ENCODE assay signal across 23 cellular contexts in genomic region chr11:68992743-68993255, GRCh38. TPM values are rescaled to one million over a fixed set of nuclear protein-coding genes. Genes with fewer than 3 reads are reported as not detected.
A peak's percentile ranks its signal among the peaks of the same experiment; 100 is the strongest.
DNase-seq lines count a peak whose midpoint lies in the region; ATAC-seq and TF ChIP-seq lines count a peak whose summit lies in the region.
"Had no signal": no experiment of that assay in that cellular context is flagged by ENCODE, and none has a peak within 500 bp of the region (broad histone marks: within the 10 kb centered on the region; RNA-seq: fewer than 3 reads in every experiment).

No MANE protein-coding gene starts in this region.

- H3K36me3 ChIP-seq in endodermal cell (ENCODE audit: control insufficient read depth, insufficient read depth, low read length): no peaks in the 10 kb centered on the region

- peak; percentile 2 for DNase-seq in activated CD4-positive, alpha-beta memory T cell treated with anti-CD3 and anti-CD28 coated beads for 36 hours
- DNase-seq in activated CD4-positive, alpha-beta memory T cell treated with anti-CD3 and anti-CD28 coated beads, Interleukin-2, amount 10 ng/mL, durations not matched to agents 7 days and 5 days: no peak
- DNase-seq in endodermal cell: peak; percentile 35
- DNase-seq in posterior vena cava (ENCODE audit: low spot score): peak; percentile 57
- peak; percentile 29 for DNase-seq in ureter (ENCODE audit: low spot score)
- no peak for DNase-seq in GM19238 (ENCODE audit: insufficient read length, low spot score)
- DNase-seq in midbrain (lab: John Stamatoyannopoulos, UW): no peak
- DNase-seq: CD4-positive, alpha-beta memory T cell; GDM1; IMR-90; Kasumi-1; MM.1S; NCI-H1105; NCI-H1694; NCI-H2107; NCI-H2227 treated with DMSO at 0.1 percent for 48 hours; NCI-H524; SHP77 had no signal

- POLR2A ChIA-PET in activated CD4-positive, alpha-beta memory T cell treated with anti-CD3 and anti-CD28 coated beads for 36 hours (lab: Charles Lee): no interaction called here
- POLR2A ChIA-PET in activated CD4-positive, alpha-beta memory T cell treated with anti-CD3 and anti-CD28 coated beads, Interleukin-2, amount 10 ng/mL, durations not matched to agents 7 days and 5 days (lab: Charles Lee): no interaction called here

- H3K9ac ChIP-seq in endodermal cell (ENCODE audit: extremely low read depth, low read length, poor library complexity, severe bottlenecking): no peak overlapping the region

- peaks cover 20% of the 10 kb centered on the region for H3K27me3 ChIP-seq in endodermal cell (ENCODE audit: control insufficient read depth, insufficient read depth, low read length, poor library complexity, severe bottlenecking)

- H3K27me3 Mint-ChIP-seq in activated CD4-positive, alpha-beta memory T cell treated with anti-CD3 and anti-CD28 coated beads for 36 hours: peaks cover 8% of the 10 kb centered on the region
- H3K27me3 Mint-ChIP-seq in activated CD4-positive, alpha-beta memory T cell treated with anti-CD3 and anti-CD28 coated beads, Interleukin-2, amount 10 ng/mL, durations not matched to agents 7 days and 5 days: peaks cover 14% of the 10 kb centered on the region
- peaks cover 18% of the 10 kb centered on the region for H3K27me3 Mint-ChIP-seq in endodermal cell (ENCODE audit: insufficient read depth)

- TF ChIP-seq CTCF in endodermal cell (conservative IDR thresholded peaks at IDR 0.05): no peak

- H3K4me3 Mint-ChIP-seq in activated CD4-positive, alpha-beta memory T cell treated with anti-CD3 and anti-CD28 coated beads for 36 hours: no peak overlapping the region
- H3K4me3 Mint-ChIP-seq in activated CD4-positive, alpha-beta memory T cell treated with anti-CD3 and anti-CD28 coated beads, Interleukin-2, amount 10 ng/mL, durations not matched to agents 7 days and 5 days: no peak overlapping the region
- no peak overlapping the region for H3K4me3 Mint-ChIP-seq in endodermal cell

- no peak overlapping the region for H3K27ac ChIP-seq in endodermal cell (ENCODE audit: low read depth, low read length)

- 88 to 94% methylated on average over 12 to 14 of the region's 14 CpGs for WGBS in endodermal cell (ENCODE audit: insufficient coverage in 1 of 2, insufficient read length in 1 of 2), 2 experiments

- no peak for ATAC-seq in HG02588 (IDR thresholded peaks at IDR 0.05; ENCODE audit: unreplicated experiment)
- ATAC-seq: GM12878 had no signal

- H3K4me1 ChIP-seq in endodermal cell (ENCODE audit: control insufficient read depth, insufficient read depth, low read length): no peaks in the 10 kb centered on the region

- H3K9me3 ChIP-seq in endodermal cell (ENCODE audit: control insufficient read depth, low read length): no peaks in the 10 kb centered on the region

- no peak overlapping the region for H3K27ac Mint-ChIP-seq in activated CD4-positive, alpha-beta memory T cell treated with anti-CD3 and anti-CD28 coated beads for 36 hours
- H3K27ac Mint-ChIP-seq in activated CD4-positive, alpha-beta memory T cell treated with anti-CD3 and anti-CD28 coated beads, Interleukin-2, amount 10 ng/mL, durations not matched to agents 7 days and 5 days: no peak overlapping the region
- no peak overlapping the region for H3K27ac Mint-ChIP-seq in endodermal cell

- CTCF ChIA-PET in activated CD4-positive, alpha-beta memory T cell treated with anti-CD3 and anti-CD28 coated beads for 36 hours (lab: Charles Lee): no interaction called here
- CTCF ChIA-PET in activated CD4-positive, alpha-beta memory T cell treated with anti-CD3 and anti-CD28 coated beads, Interleukin-2, amount 10 ng/mL, durations not matched to agents 7 days and 5 days (lab: Charles Lee): no interaction called here

- no peaks in the 10 kb centered on the region for H3K9me3 Mint-ChIP-seq in activated CD4-positive, alpha-beta memory T cell treated with anti-CD3 and anti-CD28 coated beads for 36 hours
- no peaks in the 10 kb centered on the region for H3K9me3 Mint-ChIP-seq in activated CD4-positive, alpha-beta memory T cell treated with anti-CD3 and anti-CD28 coated beads, Interleukin-2, amount 10 ng/mL, durations not matched to agents 7 days and 5 days
- H3K9me3 Mint-ChIP-seq in endodermal cell: no peaks in the 10 kb centered on the region
- H3K9me3 Mint-ChIP-seq: CD4-positive, alpha-beta memory T cell had no signal

- H3K36me3 Mint-ChIP-seq in activated CD4-positive, alpha-beta memory T cell treated with anti-CD3 and anti-CD28 coated beads for 36 hours: no peaks in the 10 kb centered on the region
- H3K36me3 Mint-ChIP-seq in activated CD4-positive, alpha-beta memory T cell treated with anti-CD3 and anti-CD28 coated beads, Interleukin-2, amount 10 ng/mL, durations not matched to agents 7 days and 5 days (ENCODE audit: low read depth): no peaks in the 10 kb centered on the region
- no peaks in the 10 kb centered on the region for H3K36me3 Mint-ChIP-seq in endodermal cell (ENCODE audit: low read depth)

- no peak overlapping the region for H3K4me3 ChIP-seq in endodermal cell (ENCODE audit: low read length)
- H3K4me3 ChIP-seq: GM12878 had no signal

- intact Hi-C loops in activated CD4-positive, alpha-beta memory T cell treated with anti-CD3 and anti-CD28 coated beads for 36 hours (cut with micrococcal nuclease): no loop called here
- intact Hi-C loops in posterior vena cava (cut with DNase I): no loop called here

- peaks cover 9% of the 10 kb centered on the region for H3K4me1 Mint-ChIP-seq in activated CD4-positive, alpha-beta memory T cell treated with anti-CD3 and anti-CD28 coated beads for 36 hours (ENCODE audit: low read depth)
- peaks cover 5% of the 10 kb centered on the region for H3K4me1 Mint-ChIP-seq in activated CD4-positive, alpha-beta memory T cell treated with anti-CD3 and anti-CD28 coated beads, Interleukin-2, amount 10 ng/mL, durations not matched to agents 7 days and 5 days
- no peaks in the 10 kb centered on the region for H3K4me1 Mint-ChIP-seq in endodermal cell

RNA-seq across cellular contexts. Expression of gene MRGPRD, which starts 12.0 kb away (rescaled TPM):
- not detected for total RNA-seq in activated CD4-positive, alpha-beta memory T cell treated with anti-CD3 and anti-CD28 coated beads for 36 hours
- not detected for total RNA-seq in activated CD4-positive, alpha-beta memory T cell treated with anti-CD3 and anti-CD28 coated beads, Interleukin-2, amount 10 ng/mL, durations not matched to agents 7 days and 5 days
- total RNA-seq in endodermal cell: not detected
- polyA plus RNA-seq in endodermal cell (2013, experiment 1 of 2): not detected
- not detected for polyA plus RNA-seq in endodermal cell (2013, experiment 2 of 2)
- total RNA-seq in posterior vena cava: not detected
- total RNA-seq in ureter: not detected
- total RNA-seq: A172; CD4-positive, alpha-beta memory T cell; GM12878; H1; IMR-90 had no signal
- polyA plus RNA-seq: BJ, GM12878, H1, IMR-90 had no signal

RNA-seq across cellular contexts. Expression of gene MRGPRF, which starts 20.2 kb away (rescaled TPM):
- total RNA-seq in activated CD4-positive, alpha-beta memory T cell treated with anti-CD3 and anti-CD28 coated beads for 36 hours: not detected
- total RNA-seq in activated CD4-positive, alpha-beta memory T cell treated with anti-CD3 and anti-CD28 coated beads, Interleukin-2, amount 10 ng/mL, durations not matched to agents 7 days and 5 days: not detected
- total RNA-seq in endodermal cell (1 to 10 TPM; 3.7 to 4.7 TPM), posterior vena cava (100 to 1,000 TPM; 117 to 138 TPM), ureter (75.2 TPM)
- 1.9 TPM for polyA plus RNA-seq in endodermal cell (2013, experiment 1 of 2)
- 1.5 TPM for polyA plus RNA-seq in endodermal cell (2013, experiment 2 of 2)
- total RNA-seq: CD4-positive, alpha-beta memory T cell; GM12878 had no signal
- polyA plus RNA-seq: CD4-positive, alpha-beta memory T cell; GM12878 had no signal

RNA-seq across cellular contexts. Expression of gene TPCN2, which starts 55.9 kb away (rescaled TPM):
- 10 to 100 TPM; 12.0 to 12.8 TPM for total RNA-seq in activated CD4-positive, alpha-beta memory T cell treated with anti-CD3 and anti-CD28 coated beads for 36 hours
- 10 to 100 TPM; 25.8 to 26.0 TPM for total RNA-seq in activated CD4-positive, alpha-beta memory T cell treated with anti-CD3 and anti-CD28 coated beads, Interleukin-2, amount 10 ng/mL, durations not matched to agents 7 days and 5 days
- total RNA-seq in endodermal cell (10 to 100 TPM; 20.7 to 27.9 TPM), posterior vena cava (10 to 100 TPM; 24.8 to 25.4 TPM), ureter (27.9 TPM)
- polyA plus RNA-seq in endodermal cell (2013, experiment 1 of 2): 9.3 TPM
- polyA plus RNA-seq in endodermal cell (2013, experiment 2 of 2): 8.0 TPM

Comparison
In these comparisons a context has a peak if more than half of its experiments do, and no peak if none do; other contexts are left out.
1. DNase-seq: peak in activated CD4-positive, alpha-beta memory T cell treated with anti-CD3 and anti-CD28 coated beads for 36 hours (single experiment), endodermal cell (single experiment), posterior vena cava (single experiment) and ureter (single experiment); none in activated CD4-positive, alpha-beta memory T cell treated with anti-CD3 and anti-CD28 coated beads, Interleukin-2, amount 10 ng/mL, durations not matched to agents 7 days and 5 days (single experiment), GM19238 (single experiment) and midbrain (single experiment).
2. RNA of gene MRGPRF, which starts 20.2 kb away (total RNA-seq): 117 to 138 TPM in posterior vena cava and 75.2 TPM in ureter (single experiment); 3.7 to 4.7 TPM in endodermal cell, not detected in activated CD4-positive, alpha-beta memory T cell treated with anti-CD3 and anti-CD28 coated beads for 36 hours and not detected in activated CD4-positive, alpha-beta memory T cell treated with anti-CD3 and anti-CD28 coated beads, Interleukin-2, amount 10 ng/mL, durations not matched to agents 7 days and 5 days; every median in the first group is over 10 times any median in the second.